Comparison of ENCODE assay signal across 16 cellular contexts in the genomic region with DNA sequence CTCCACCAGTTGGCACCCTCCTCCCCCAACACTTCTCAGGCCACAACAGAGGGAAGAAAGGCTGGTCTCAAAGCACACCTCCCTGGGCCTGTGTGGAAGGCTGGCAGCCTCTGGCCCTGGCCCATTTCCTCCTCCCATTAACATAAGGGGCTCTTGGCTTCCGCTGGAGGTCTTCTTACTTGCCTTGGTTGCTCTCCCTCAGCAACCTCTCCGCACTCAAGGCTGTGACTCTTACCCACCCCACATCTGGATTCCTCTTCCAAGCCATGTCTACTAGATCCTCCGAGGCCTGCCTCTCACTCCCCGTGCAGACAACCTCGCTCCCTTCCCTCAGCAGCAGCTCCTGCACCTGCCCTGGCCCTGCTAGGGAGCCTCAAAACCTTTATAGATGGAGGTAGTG.
DNase-seq lines count a peak whose midpoint lies in the region; ATAC-seq and TF ChIP-seq lines count a peak whose summit lies in the region.
"Had no signal": no experiment of that assay in that cellular context is flagged by ENCODE, and none has a peak within 500 bp of the region (broad histone marks: within the 10 kb centered on the region; RNA-seq: fewer than 3 reads in every experiment).

No MANE protein-coding gene starts in this region.

- H3K4me3 ChIP-seq in osteoblast (ENCODE audit: insufficient read depth, low read length) (no peak overlapping the region), left lung (no peak overlapping the region)
- H3K4me3 ChIP-seq: A549, HAP-1 had no signal

- no peaks in the 10 kb centered on the region for H3K9me3 Mint-ChIP-seq in activated T-helper 17 cell treated with anti-CD3 and anti-CD28 coated beads, Interleukin-2, amount 50 U/mL, for 72 hours
- H3K9me3 Mint-ChIP-seq in memory B cell = no peaks in the 10 kb centered on the region
- H3K9me3 Mint-ChIP-seq: CD4-positive, alpha-beta memory T cell had no signal

- H3K27ac Mint-ChIP-seq in activated T-helper 17 cell treated with anti-CD3 and anti-CD28 coated beads, Interleukin-2, amount 50 U/mL, for 72 hours = peak overlapping the region; percentile 1
- peak overlapping the region; percentile 3 for H3K27ac Mint-ChIP-seq in memory B cell
- H3K27ac Mint-ChIP-seq: CD4-positive, alpha-beta memory T cell had no signal

- no peaks in the 10 kb centered on the region for H3K9me3 ChIP-seq in osteoblast (ENCODE audit: low read depth, low read length)
- H3K9me3 ChIP-seq in left lung = no peaks in the 10 kb centered on the region
- H3K9me3 ChIP-seq: A549, HAP-1 had no signal

- no peaks in the 10 kb centered on the region for H3K36me3 ChIP-seq in osteoblast (ENCODE audit: insufficient read depth, low read length)
- no peaks in the 10 kb centered on the region for H3K36me3 ChIP-seq in left lung
- H3K36me3 ChIP-seq: HAP-1 had no signal

- H3K4me1 ChIP-seq in osteoblast (ENCODE audit: insufficient read depth, low read length) = peaks cover 12% of the 10 kb centered on the region
- H3K4me1 ChIP-seq in left lung = no peaks in the 10 kb centered on the region
- H3K4me1 ChIP-seq: A549 had no signal

- peaks cover 17% of the 10 kb centered on the region for H3K27me3 ChIP-seq in osteoblast (ENCODE audit: insufficient read depth, low read length)
- H3K27me3 ChIP-seq in left lung = peaks cover 0 to 13% of the 10 kb centered on the region in 2 donors

- no peak for TF ChIP-seq CTCF in osteoblast (IDR thresholded peaks at IDR 0.05; ENCODE audit: extremely low read depth, low read depth, low read length)
- TF ChIP-seq CTCF in left lung (IDR thresholded peaks at IDR 0.05) = no peak

- H3K79me2 ChIP-seq in osteoblast (ENCODE audit: insufficient read depth, low read length) = no peaks in the 10 kb centered on the region

- H3K27ac ChIP-seq in osteoblast (ENCODE audit: low read depth, low read length) (no peak overlapping the region), left lung (no peak overlapping the region)
- H3K27ac ChIP-seq: A549, C4-2B, HL-60 had no signal

- no peak overlapping the region for H3K4me2 ChIP-seq in osteoblast (ENCODE audit: insufficient read depth, low read length)
- H3K4me2 ChIP-seq: A549 had no signal

- H3K4me3 Mint-ChIP-seq in activated T-helper 17 cell treated with anti-CD3 and anti-CD28 coated beads, Interleukin-2, amount 50 U/mL, for 72 hours = no peak overlapping the region
- no peak overlapping the region for H3K4me3 Mint-ChIP-seq in memory B cell
- H3K4me3 Mint-ChIP-seq: CD4-positive, alpha-beta memory T cell had no signal

- DNase-seq in memory B cell (ENCODE audit: low spot score in 2 of 2) (no peak), osteoblast (ENCODE audit: insufficient read length, low spot score, missing footprints) (peak; percentile 55), left lung (no peak)
- no peak for DNase-seq in activated CD4-positive, alpha-beta T cell treated with anti-CD3 and anti-CD28 coated beads, Interleukin-2, amount 50 U/mL, for 4 hours
- DNase-seq: AML-193; CD4-positive, alpha-beta memory T cell; DMS153; DMS79; GF-D8 had no signal

- intact Hi-C loops in left lung (cut with DNase I) = loop anchor here (2.0 to 10.0 kb wide), 2 partner anchors 105 to 111 kb away; a partner anchor contains a TSS

- H3K36me3 Mint-ChIP-seq in activated T-helper 17 cell treated with anti-CD3 and anti-CD28 coated beads, Interleukin-2, amount 50 U/mL, for 72 hours (ENCODE audit: low read depth) = no peaks in the 10 kb centered on the region
- no peaks in the 10 kb centered on the region for H3K36me3 Mint-ChIP-seq in memory B cell
- H3K36me3 Mint-ChIP-seq: CD4-positive, alpha-beta memory T cell had no signal

- H2AFZ ChIP-seq in osteoblast (ENCODE audit: low read length) = no peak overlapping the region

- peaks cover 15% of the 10 kb centered on the region for H3K4me1 Mint-ChIP-seq in activated T-helper 17 cell treated with anti-CD3 and anti-CD28 coated beads, Interleukin-2, amount 50 U/mL, for 72 hours
- H3K4me1 Mint-ChIP-seq in memory B cell = peaks cover 26% of the 10 kb centered on the region

- ATAC-seq in activated T-helper 17 cell treated with anti-CD3 and anti-CD28 coated beads, Interleukin-2, amount 50 U/mL, for 72 hours (replicated peaks) = no peak
- ATAC-seq in memory B cell (ENCODE audit: low read depth) (no peak), left lung (no peak), HG03108 (IDR thresholded peaks at IDR 0.05; ENCODE audit: unreplicated experiment) (no peak), GM18520 (IDR thresholded peaks at IDR 0.05; ENCODE audit: unreplicated experiment) (no peak)
- ATAC-seq: A549 had no signal

- H4K20me1 ChIP-seq in osteoblast (ENCODE audit: insufficient read depth, low read length) = no peaks in the 10 kb centered on the region

- H3K27me3 Mint-ChIP-seq in activated T-helper 17 cell treated with anti-CD3 and anti-CD28 coated beads, Interleukin-2, amount 50 U/mL, for 72 hours = peaks cover 4% of the 10 kb centered on the region
- H3K27me3 Mint-ChIP-seq in memory B cell = peaks cover 3% of the 10 kb centered on the region
